ENCODE assay signal across 2 cellular contexts in the genomic region with DNA sequence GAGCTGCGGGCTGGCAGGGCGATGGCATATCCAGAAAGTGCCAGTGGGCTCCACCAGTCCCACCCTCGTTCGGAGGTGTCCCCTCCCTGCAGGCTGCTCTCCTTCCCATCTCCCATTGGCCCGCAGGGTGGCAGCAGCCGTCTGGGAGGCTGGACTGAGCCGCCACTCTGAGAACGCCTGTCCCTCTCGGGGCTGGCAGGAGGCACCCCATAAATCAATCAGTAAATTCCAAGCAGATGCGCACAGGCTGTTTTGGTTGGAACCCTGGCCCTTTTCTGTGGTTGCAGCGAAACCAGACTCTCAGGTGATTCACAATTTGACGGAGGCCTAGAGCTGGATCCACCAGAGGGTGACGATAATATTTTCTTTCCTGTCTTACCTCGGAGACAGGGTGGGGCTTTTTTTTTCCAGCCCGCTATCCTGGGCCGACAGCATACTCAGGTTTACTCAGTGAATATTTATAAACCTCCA.
TF ChIP-seq lines count a peak whose summit lies in the region.

No MANE protein-coding gene starts in this region.

TF ChIP-seq in H1, 55 proteins besides CTCF, POLR2A, EP300 and RAD21 (continued from another document):
- TF ChIP-seq TAF7 (optimal IDR thresholded peaks at IDR 0.05; ENCODE audit: borderline replicate concordance, low read depth, low read length) (no peak), SRF (IDR thresholded peaks at IDR 0.05; ENCODE audit: low read depth, low read length) (no peak), CHD7 (IDR thresholded peaks at IDR 0.05; ENCODE audit: insufficient replicate concordance, low read length) (no peak), POU5F1 (IDR thresholded peaks at IDR 0.05; ENCODE audit: low read depth, low read length) (no peak), FOSL1 (IDR thresholded peaks at IDR 0.05; ENCODE audit: insufficient read depth, low read depth, low read length) (no peak), SIN3A (conservative IDR thresholded peaks at IDR 0.05 in 1 of 2, IDR thresholded peaks at IDR 0.05 in 1 of 2; ENCODE audit: low read depth in 1 of 2, low read length in 2 of 2) (no peak), CHD2 (IDR thresholded peaks at IDR 0.05; ENCODE audit: low read length) (no peak), JUN (IDR thresholded peaks at IDR 0.05; ENCODE audit: low read depth, low read length) (no peak), KDM4A (IDR thresholded peaks at IDR 0.05; ENCODE audit: low read depth, low read length, severe bottlenecking) (no peak), CREB1 (IDR thresholded peaks at IDR 0.05) (no peak)
- TF ChIP-seq, protein P1, sequence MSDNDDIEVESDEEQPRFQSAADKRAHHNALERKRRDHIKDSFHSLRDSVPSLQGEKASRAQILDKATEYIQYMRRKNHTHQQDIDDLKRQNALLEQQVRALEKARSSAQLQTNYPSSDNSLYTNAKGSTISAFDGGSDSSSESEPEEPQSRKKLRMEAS (IDR thresholded peaks at IDR 0.05): no peak

TF ChIP-seq in SK-N-SH treated with all-trans-retinoic acid at 6 μM for 48 hours, 23 proteins besides CTCF, POLR2A, EP300 and RAD21:
- TF ChIP-seq POU6F1 (CRISPR knock-in tag; IDR thresholded peaks at IDR 0.05; ENCODE audit: borderline replicate concordance, low read depth): no peak
- TF ChIP-seq, protein P2, sequence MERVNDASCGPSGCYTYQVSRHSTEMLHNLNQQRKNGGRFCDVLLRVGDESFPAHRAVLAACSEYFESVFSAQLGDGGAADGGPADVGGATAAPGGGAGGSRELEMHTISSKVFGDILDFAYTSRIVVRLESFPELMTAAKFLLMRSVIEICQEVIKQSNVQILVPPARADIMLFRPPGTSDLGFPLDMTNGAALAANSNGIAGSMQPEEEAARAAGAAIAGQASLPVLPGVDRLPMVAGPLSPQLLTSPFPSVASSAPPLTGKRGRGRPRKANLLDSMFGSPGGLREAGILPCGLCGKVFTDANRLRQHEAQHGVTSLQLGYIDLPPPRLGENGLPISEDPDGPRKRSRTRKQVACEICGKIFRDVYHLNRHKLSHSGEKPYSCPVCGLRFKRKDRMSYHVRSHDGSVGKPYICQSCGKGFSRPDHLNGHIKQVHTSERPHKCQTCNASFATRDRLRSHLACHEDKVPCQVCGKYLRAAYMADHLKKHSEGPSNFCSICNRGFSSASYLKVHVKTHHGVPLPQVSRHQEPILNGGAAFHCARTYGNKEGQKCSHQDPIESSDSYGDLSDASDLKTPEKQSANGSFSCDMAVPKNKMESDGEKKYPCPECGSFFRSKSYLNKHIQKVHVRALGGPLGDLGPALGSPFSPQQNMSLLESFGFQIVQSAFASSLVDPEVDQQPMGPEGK (CRISPR knock-in tag; IDR thresholded peaks at IDR 0.05; ENCODE audit: borderline replicate concordance): no peak
- no peak for TF ChIP-seq CSDC2 (CRISPR knock-in tag; IDR thresholded peaks at IDR 0.05)
